Comparison of ENCODE assay signal across 8 cellular contexts in the genomic region with DNA sequence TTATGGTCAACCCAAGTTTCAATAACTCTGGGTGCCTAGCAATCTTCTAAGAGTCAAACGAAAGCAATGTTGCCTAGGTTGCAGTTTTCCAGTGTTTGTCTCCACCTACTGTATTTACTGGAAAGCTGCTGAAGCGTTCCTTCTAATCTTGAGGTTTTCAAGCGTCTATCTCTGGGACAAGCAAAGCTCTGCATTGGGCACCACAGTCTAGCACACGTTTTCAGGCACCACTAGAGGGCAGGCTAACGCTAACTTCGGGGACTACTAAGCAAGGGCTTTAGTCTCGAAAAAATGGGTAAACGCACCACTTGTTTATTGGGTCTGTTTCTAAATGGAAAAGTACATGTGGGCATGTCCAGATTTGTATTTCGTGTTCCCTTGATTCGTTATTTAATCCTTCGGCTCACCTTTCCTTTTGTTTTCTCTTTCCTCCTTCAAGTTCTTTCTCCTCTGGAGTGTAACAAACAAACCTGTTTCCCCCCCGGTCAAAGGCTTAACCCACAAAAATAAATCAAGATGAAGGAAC.
DNase-seq lines count a peak whose midpoint lies in the region; ATAC-seq, FAIRE-seq and TF ChIP-seq lines count a peak whose summit lies in the region.
"Not testable (repeated sequence)": the region's sequence is repeated elsewhere in the genome, so short reads cannot be mapped to it uniquely, and the experiment has no call there.

No MANE protein-coding gene starts in this region.

- H3F3A ChIP-seq in neural cell (ENCODE audit: insufficient read depth, low read length, poor library complexity, severe bottlenecking), result not testable (repeated sequence)

- H3K27ac ChIP-seq in endodermal cell (ENCODE audit: low read depth, low read length); neural cell (ENCODE audit: low read length): not testable (repeated sequence)

- peak; percentile 73 for ATAC-seq in GM21529 (IDR thresholded peaks at IDR 0.05; ENCODE audit: unreplicated experiment)
- peak; percentile 91 for ATAC-seq in HG03280 (IDR thresholded peaks at IDR 0.05; ENCODE audit: unreplicated experiment)

- TF ChIP-seq CTCF in D721Med (IDR thresholded peaks at IDR 0.05; ENCODE audit: insufficient read depth, missing control alignments) (peak; percentile 17), endodermal cell (conservative IDR thresholded peaks at IDR 0.05) (peak; percentile 61), neural cell (IDR thresholded peaks at IDR 0.05; ENCODE audit: poor library complexity, severe bottlenecking) (peak; percentile 31)

- not testable (repeated sequence) for DNase-seq in D721Med (ENCODE audit: insufficient read length, low spot score); endodermal cell
- DNase-seq in RPMI7951 (ENCODE audit: low read depth), result peak; percentile 67
- DNase-seq in activated CD8-positive, alpha-beta memory T cell treated with anti-CD3 and anti-CD28 coated beads, Interleukin-2, amount 50 U/mL, for 24 hours (ENCODE audit: extremely low read depth), result peak; percentile 20
- peak; percentile 25 to 28 for DNase-seq in stimulated activated CD8-positive, alpha-beta memory T cell treated with anti-CD3 and anti-CD28 coated beads, Interleukin-7, amount 100 ng/mL, for 4 hours (ENCODE audit: low read depth in 2 of 2)

- H3K36me3 Mint-ChIP-seq in endodermal cell (ENCODE audit: low read depth), result not testable (repeated sequence)

- not testable (repeated sequence) for H3K27ac Mint-ChIP-seq in endodermal cell

- H3K4me1 Mint-ChIP-seq in endodermal cell, result not testable (repeated sequence)

- H3K9me3 Mint-ChIP-seq in endodermal cell, result peaks cover 29% of the 10 kb centered on the region

- not testable (repeated sequence) for H4K20me1 ChIP-seq in neural cell (ENCODE audit: insufficient read depth)

- not testable (repeated sequence) for H3K27me3 Mint-ChIP-seq in endodermal cell (ENCODE audit: insufficient read depth)

- TF ChIP-seq EP300 in neural cell (conservative IDR thresholded peaks at IDR 0.05; ENCODE audit: poor library complexity, severe bottlenecking), result not testable (repeated sequence)

- H2AFZ ChIP-seq in neural cell (ENCODE audit: low read depth, low read length), result not testable (repeated sequence)

- not testable (repeated sequence) for H3K4me3 ChIP-seq in endodermal cell (ENCODE audit: low read length); neural cell (ENCODE audit: low read length)

- H3K4me3 Mint-ChIP-seq in endodermal cell, result not testable (repeated sequence)

- not testable (repeated sequence) for H3K9me2 ChIP-seq in neural cell (ENCODE audit: insufficient read depth, low read length)

- H3K27me3 ChIP-seq in endodermal cell (ENCODE audit: control insufficient read depth, insufficient read depth, low read length, poor library complexity, severe bottlenecking); neural cell (ENCODE audit: insufficient read depth, low read depth, low read length): not testable (repeated sequence)

- not testable (repeated sequence) for TF ChIP-seq RAD21 in neural cell (conservative IDR thresholded peaks at IDR 0.05)

- FAIRE-seq in D721Med (lab: Jason Lieb, UNC), result not testable (repeated sequence)

- H3K9ac ChIP-seq in endodermal cell (ENCODE audit: extremely low read depth, low read length, poor library complexity, severe bottlenecking); neural cell (ENCODE audit: low read length): not testable (repeated sequence)

- not testable (repeated sequence) for H3K4me1 ChIP-seq in endodermal cell (ENCODE audit: control insufficient read depth, insufficient read depth, low read length)

- H3K79me2 ChIP-seq in neural cell (replicated peaks; ENCODE audit: insufficient read depth, low read length), result not testable (repeated sequence)

- H3K9me3 ChIP-seq in endodermal cell (ENCODE audit: control insufficient read depth, low read length), result peaks cover 67% of the 10 kb centered on the region
- H3K9me3 ChIP-seq in neural cell (ENCODE audit: low read length), result not testable (repeated sequence)

- H3K4me2 ChIP-seq in neural cell (ENCODE audit: low read length), result not testable (repeated sequence)

- 55 to 61% methylated on average over 6 to 12 of the region's 12 CpGs for WGBS in endodermal cell (ENCODE audit: insufficient coverage in 1 of 2, insufficient read length in 1 of 2), 2 experiments

- not testable (repeated sequence) for H3K36me3 ChIP-seq in endodermal cell (ENCODE audit: control insufficient read depth, insufficient read depth, low read length); neural cell (ENCODE audit: insufficient read depth, low read length)
